Comparison of ENCODE assay signal across 14 cellular contexts in the genomic region with DNA sequence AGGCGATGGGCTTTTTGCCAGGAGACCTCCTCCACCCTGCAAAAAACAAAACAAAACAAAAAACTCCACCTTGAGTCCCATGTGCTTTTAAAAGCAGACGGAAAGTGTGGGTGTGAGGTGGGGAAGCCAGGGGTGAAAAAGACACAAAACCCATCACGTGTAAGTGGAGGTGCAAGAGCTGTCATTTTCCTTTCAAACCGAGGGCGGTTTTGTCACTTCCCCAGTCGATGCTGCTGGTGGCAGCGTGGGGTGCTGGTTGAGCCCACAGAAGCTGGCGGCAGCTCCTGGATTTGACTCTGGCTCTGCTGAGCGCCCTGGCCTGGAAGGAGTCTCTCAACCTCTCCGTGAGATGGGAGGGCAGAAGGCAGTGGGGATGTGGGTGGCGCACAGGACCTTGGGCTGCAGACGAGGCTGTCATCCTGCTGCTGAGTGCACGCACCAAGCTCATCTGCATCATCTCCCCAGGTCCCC.
A peak's percentile ranks its signal among the peaks of the same experiment; 100 is the strongest.
DNase-seq lines count a peak whose midpoint lies in the region; ATAC-seq and TF ChIP-seq lines count a peak whose summit lies in the region.
"Had no signal": no experiment of that assay in that cellular context is flagged by ENCODE, and none has a peak within 500 bp of the region (broad histone marks: within the 10 kb centered on the region; RNA-seq: fewer than 3 reads in every experiment).

No MANE protein-coding gene starts in this region.

- H4K20me1 ChIP-seq in BLaER1, result no peaks in the 10 kb centered on the region

- no TSS peak for BruUV-seq in A673 (replicated peaks; lab: Mats Ljungman, UMichigan)

- peaks cover 0 to 8% (median 0%) of the 10 kb centered on the region in 7 donors for H3K4me1 Mint-ChIP-seq in naive thymus-derived CD4-positive, alpha-beta T cell
- H3K4me1 Mint-ChIP-seq: activated T-helper 17 cell treated with anti-CD3 and anti-CD28 coated beads, Interleukin-2, amount 50 U/mL, for 72 hours had no signal

- H3K27me3 ChIP-seq in BLaER1 (no peaks in the 10 kb centered on the region), A673 (replicated peaks; ENCODE audit: insufficient read depth, low read depth, low read length, poor library complexity) (no peaks in the 10 kb centered on the region)
- no peaks in the 10 kb centered on the region for H3K27me3 ChIP-seq in naive thymus-derived CD4-positive, alpha-beta T cell (ENCODE audit: control insufficient read depth in 2 of 2, insufficient read depth in 2 of 2, low read length in 2 of 2)
- H3K27me3 ChIP-seq: breast epithelium, hepatocyte had no signal

- H3K27ac ChIP-seq in BLaER1 (no peak overlapping the region), A673 (ENCODE audit: low read depth, low read length, poor library complexity, severe bottlenecking) (no peak overlapping the region)
- no peak overlapping the region for H3K27ac ChIP-seq in naive thymus-derived CD4-positive, alpha-beta T cell (ENCODE audit: low read depth, low read length)
- H3K27ac ChIP-seq: breast epithelium, epithelial cell of prostate, hepatocyte, parathyroid adenoma had no signal

- H3K9ac ChIP-seq in BLaER1, result no peak overlapping the region
- H3K9ac ChIP-seq: parathyroid adenoma had no signal

- H3K9me3 ChIP-seq in BLaER1 (peaks cover 9% of the 10 kb centered on the region), A673 (ENCODE audit: low read depth, low read length, poor library complexity, severe bottlenecking) (no peaks in the 10 kb centered on the region)
- peaks cover 0 to 5% (median 0%) of the 10 kb centered on the region in 3 experiments for H3K9me3 ChIP-seq in naive thymus-derived CD4-positive, alpha-beta T cell (ENCODE audit: control insufficient read depth in 2 of 3, low read length in 3 of 3)

- no peak overlapping the region for H3K27ac Mint-ChIP-seq in naive thymus-derived CD4-positive, alpha-beta T cell
- H3K27ac Mint-ChIP-seq: activated T-helper 17 cell treated with anti-CD3 and anti-CD28 coated beads, Interleukin-2, amount 50 U/mL, for 72 hours had no signal

- peaks cover 0 to 4% (median 0%) of the 10 kb centered on the region in 5 donors for H3K36me3 Mint-ChIP-seq in naive thymus-derived CD4-positive, alpha-beta T cell
- H3K36me3 Mint-ChIP-seq: CD4-positive, alpha-beta memory T cell had no signal

- H3K4me2 ChIP-seq in BLaER1, result peak overlapping the region; percentile 31
- H3K4me2 ChIP-seq: hepatocyte had no signal

- H3K4me3 ChIP-seq in BLaER1 (no peak overlapping the region), A673 (ENCODE audit: low read depth, low read length, poor library complexity, severe bottlenecking) (no peak overlapping the region)
- H3K4me3 ChIP-seq in naive thymus-derived CD4-positive, alpha-beta T cell (ENCODE audit: low read length), result no peak overlapping the region
- H3K4me3 ChIP-seq: breast epithelium, hepatocyte had no signal

- no peaks in the 10 kb centered on the region for H3K36me3 ChIP-seq in BLaER1
- no peaks in the 10 kb centered on the region for H3K36me3 ChIP-seq in naive thymus-derived CD4-positive, alpha-beta T cell (ENCODE audit: control insufficient read depth in 2 of 3, insufficient read depth in 3 of 3, low read length in 3 of 3)
- H3K36me3 ChIP-seq in A673 (ENCODE audit: insufficient read depth, low read length, poor library complexity, severe bottlenecking), result no peaks in the 10 kb centered on the region
- H3K36me3 ChIP-seq: breast epithelium had no signal

- TF ChIP-seq CTCF in A673 (conservative IDR thresholded peaks at IDR 0.05; ENCODE audit: low read depth, low read length), result no peak

- CTCF ChIA-PET in naive thymus-derived CD4-positive, alpha-beta T cell (lab: Charles Lee), result no interaction called here
- CTCF ChIA-PET in A673 (lab: Charles Lee), result no interaction called here

- intact Hi-C loops in naive thymus-derived CD4-positive, alpha-beta T cell (cut with micrococcal nuclease), result no loop called here
- intact Hi-C loops in A673 (cut with micrococcal nuclease; ENCODE audit: unreplicated experiment), result no loop called here

- H3K27me3 Mint-ChIP-seq in naive thymus-derived CD4-positive, alpha-beta T cell, result peaks cover 0 to 22% (median 8%) of the 10 kb centered on the region in 5 donors
- H3K27me3 Mint-ChIP-seq: activated T-helper 17 cell treated with anti-CD3 and anti-CD28 coated beads, Interleukin-2, amount 50 U/mL, for 72 hours had no signal

- POLR2A ChIA-PET in naive thymus-derived CD4-positive, alpha-beta T cell (lab: Charles Lee), result no interaction called here
- POLR2A ChIA-PET in A673 (lab: Charles Lee; ENCODE audit: low non-redundant PET), result no interaction called here

- peak; percentile 48 for ATAC-seq in naive thymus-derived CD4-positive, alpha-beta T cell
- ATAC-seq in HG03045 (IDR thresholded peaks at IDR 0.05; ENCODE audit: unreplicated experiment) (no peak), HG03565 (IDR thresholded peaks at IDR 0.05; ENCODE audit: unreplicated experiment) (no peak)
- ATAC-seq: activated T-helper 17 cell treated with anti-CD3 and anti-CD28 coated beads, Interleukin-2, amount 50 U/mL, for 72 hours had no signal

- peaks cover 0 to 22% (median 7%) of the 10 kb centered on the region in 11 donors for H3K9me3 Mint-ChIP-seq in naive thymus-derived CD4-positive, alpha-beta T cell
- H3K9me3 Mint-ChIP-seq: activated T-helper 17 cell treated with anti-CD3 and anti-CD28 coated beads, Interleukin-2, amount 50 U/mL, for 72 hours had no signal

- H3K4me1 ChIP-seq in BLaER1 (peaks cover 44% of the 10 kb centered on the region), A673 (ENCODE audit: insufficient read depth, low read length, poor library complexity, severe bottlenecking) (no peaks in the 10 kb centered on the region)
- H3K4me1 ChIP-seq in naive thymus-derived CD4-positive, alpha-beta T cell (ENCODE audit: control insufficient read depth in 2 of 2, insufficient read depth in 2 of 2, low read length in 2 of 2), result peaks cover 0 to 18% of the 10 kb centered on the region in 2 donors
- H3K4me1 ChIP-seq: breast epithelium, parathyroid adenoma had no signal

- DNase-seq in D341Med (ENCODE audit: low spot score) (peak; percentile 62), RPMI8226 (peak; percentile 20), A673 (ENCODE audit: low spot score) (no peak)
- no peak for DNase-seq in naive thymus-derived CD4-positive, alpha-beta T cell
- DNase-seq: NCI-H226 had no signal

- H3K4me3 Mint-ChIP-seq in naive thymus-derived CD4-positive, alpha-beta T cell, result no peak overlapping the region
- H3K4me3 Mint-ChIP-seq: activated T-helper 17 cell treated with anti-CD3 and anti-CD28 coated beads, Interleukin-2, amount 50 U/mL, for 72 hours had no signal

Comparison
In these comparisons a context has a peak if more than half of its experiments do, and no peak if none do; other contexts are left out.
1. DNase-seq: peak in D341Med (single experiment) and RPMI8226 (single experiment); none in naive thymus-derived CD4-positive, alpha-beta T cell (0 of 9) and A673 (single experiment).